8 cellular contexts compared by ENCODE assay signal in genomic region chr1:173255214-173255813, GRCh38. TPM values are rescaled to one million over a fixed set of nuclear protein-coding genes. Genes with fewer than 3 reads are reported as not detected.
DNase-seq lines count a peak whose midpoint lies in the region; ATAC-seq and TF ChIP-seq lines count a peak whose summit lies in the region.

No MANE protein-coding gene starts in this region.

- no peak overlapping the region for H3K4me3 Mint-ChIP-seq in activated B cell treated with CpG ODN at 0.5 μM for 24 hours

- H3K36me3 ChIP-seq in kidney epithelial cell (ENCODE audit: control insufficient read depth, insufficient read depth, low read length) = no peaks in the 10 kb centered on the region

- H3K4me3 ChIP-seq in kidney epithelial cell (ENCODE audit: low read depth, low read length) = no peak overlapping the region

- H3K27me3 ChIP-seq in kidney epithelial cell (ENCODE audit: control insufficient read depth, insufficient read depth, low read length) = no peaks in the 10 kb centered on the region

- H3K27me3 Mint-ChIP-seq in activated B cell treated with CpG ODN at 0.5 μM for 24 hours = no peaks in the 10 kb centered on the region

- H3K36me3 Mint-ChIP-seq in activated B cell treated with CpG ODN at 0.5 μM for 24 hours (ENCODE audit: low read depth) = peaks cover 5% of the 10 kb centered on the region

- POLR2A ChIA-PET in activated B cell treated with CpG ODN at 0.5 μM for 24 hours (lab: Charles Lee) = interaction anchor here (0.6 to 1.0 kb wide), 3 partner anchors 12 to 163 kb away, joined by 4 to 10 read pairs (median 7); no protein-coding TSS in a partner anchor

- peaks cover 15% of the 10 kb centered on the region for H3K4me1 Mint-ChIP-seq in activated B cell treated with CpG ODN at 0.5 μM for 24 hours

- intact Hi-C loops in activated B cell treated with CpG ODN at 0.5 μM for 24 hours (cut with micrococcal nuclease) = loop anchor here (5.0 kb wide), 1 partner anchor 567 kb away; the partner anchor contains the start of genes CENPL and DARS2
- intact Hi-C loops in posterior vena cava (cut with DNase I) = no loop called here

- H3K27ac Mint-ChIP-seq in activated B cell treated with CpG ODN at 0.5 μM for 24 hours = no peak overlapping the region

- DNase-seq in NCI-H1694 treated with DMSO at 0.1 percent for 48 hours (lab: John Stamatoyannopoulos, UW) (peak; percentile 12), NCI-H1694 (lab: John Stamatoyannopoulos, UW) (no peak), Kasumi-1 (lab: John Stamatoyannopoulos, UW) (peak; percentile 74 to 83), activated B cell treated with CpG ODN at 0.5 μM for 24 hours (no peak), kidney epithelial cell (ENCODE audit: low read depth) (no peak), DMS79 treated with DMSO at 0.1 percent for 48 hours (lab: John Stamatoyannopoulos, UW) (no peak), posterior vena cava (ENCODE audit: low spot score) (no peak)

- H3K9me3 Mint-ChIP-seq in activated B cell treated with CpG ODN at 0.5 μM for 24 hours = peaks cover 7% of the 10 kb centered on the region

- ATAC-seq in activated B cell treated with CpG ODN at 0.5 μM for 24 hours (ENCODE audit: low read depth) (no peak), HG03342 (IDR thresholded peaks at IDR 0.05; ENCODE audit: unreplicated experiment) (no peak)

- CTCF ChIA-PET in activated B cell treated with CpG ODN at 0.5 μM for 24 hours (lab: Charles Lee) = interaction anchor here (1.0 to 2.5 kb wide), 8 partner anchors 12 to 510 kb away, joined by 4 to 14 read pairs (median 4); no protein-coding TSS in a partner anchor

- TF ChIP-seq CTCF in activated B cell treated with CpG ODN at 0.5 μM for 24 hours (IDR thresholded peaks at IDR 0.05) = peak; percentile 74
- TF ChIP-seq CTCF in kidney epithelial cell (IDR thresholded peaks at IDR 0.05; ENCODE audit: insufficient read depth, low read length, poor library complexity, severe bottlenecking) = peak; percentile 85

RNA-seq across cellular contexts. Expression of gene TNFSF4, which starts 48.2 kb away (rescaled TPM):
- total RNA-seq in activated B cell treated with CpG ODN at 0.5 μM for 24 hours = 6.9 and 8.6 TPM in 2 replicates
- total RNA-seq in kidney epithelial cell = 0.62 and 1.3 TPM in 2 replicates
- 1 to 10 TPM in 1 of 2 donors, under 1 TPM in 1; 0.57 to 1.2 TPM for total RNA-seq in posterior vena cava

Comparison
In these comparisons a context has a peak if more than half of its experiments do, and no peak if none do; other contexts are left out.
1. DNase-seq: peak in NCI-H1694 treated with DMSO at 0.1 percent for 48 hours (single experiment) and Kasumi-1 (2 of 2); none in NCI-H1694 (single experiment), activated B cell treated with CpG ODN at 0.5 μM for 24 hours (single experiment), kidney epithelial cell (single experiment), DMS79 treated with DMSO at 0.1 percent for 48 hours (single experiment) and posterior vena cava (single experiment).